In genomic region chr3:47475570-47476329, GRCh38 we compare ENCODE assay signal across 8 cellular contexts. TPM values are rescaled to one million over a fixed set of nuclear protein-coding genes. Genes with fewer than 3 reads are reported as not detected.
DNase-seq lines count a peak whose midpoint lies in the region; ATAC-seq and TF ChIP-seq lines count a peak whose summit lies in the region.

Gene SCAP, minus strand, starts transcription at chr3:47475941. Its CDS starts 32,948 bp downstream, at chr3:47442993.

- peak; percentile 65 for TF ChIP-seq POLR2A in Raji (IDR thresholded peaks at IDR 0.05; ENCODE audit: insufficient read depth, low read depth, low read length)

- no peaks in the 10 kb centered on the region for H3K36me3 ChIP-seq in GM23338 (ENCODE audit: insufficient read depth)

- H4K20me1 ChIP-seq in GM23338 (replicated peaks; ENCODE audit: insufficient read depth): peaks cover 33% of the 10 kb centered on the region

- peak; percentile 86 for DNase-seq in ELR (ENCODE audit: low read depth)
- DNase-seq in GM23338 (ENCODE audit: low spot score): peak; percentile 95
- peak; percentile 80 to 87 for DNase-seq in Kasumi-1 (lab: John Stamatoyannopoulos, UW)
- peak; percentile 95 for DNase-seq in activated T-helper 9 cell treated with anti-CD3 and anti-CD28 coated beads, Interleukin-2, amount 50 U/mL, for 16 hours (ENCODE audit: low read depth)
- peak; percentile 83 for DNase-seq in fibroblast of pulmonary artery (ENCODE audit: low read depth)
- DNase-seq in stimulated activated naive CD8-positive, alpha-beta T cell treated with anti-CD3 and anti-CD28 coated beads, Interleukin-15, Interleukin-2, amounts not matched to agents 100 U/mL and 50 U/mL, for 24 hours: peak; percentile 97

- H3K27me3 ChIP-seq in GM23338 (ENCODE audit: insufficient read depth): no peaks in the 10 kb centered on the region

- H3K36me3 Mint-ChIP-seq in GM23338 (ENCODE audit: low read depth) (peaks cover 6% of the 10 kb centered on the region; the same call in 1 of the 3 replicates), nephron (ENCODE audit: low read depth) (peaks cover 5% of the 10 kb centered on the region)

- H3K9me2 ChIP-seq in GM23338 (ENCODE audit: insufficient read depth): no peaks in the 10 kb centered on the region

- peak; percentile 83 for ATAC-seq in GM23338
- peak; percentile 96 for ATAC-seq in stimulated activated naive CD8-positive, alpha-beta T cell treated with anti-CD3 and anti-CD28 coated beads, Interleukin-15, Interleukin-2, amounts not matched to agents 100 U/mL and 50 U/mL, for 24 hours

- H2AFZ ChIP-seq in GM23338: peak within 1 kb of the TSS; percentile 97

- peak within 1 kb of the TSS; percentile 99 for H3K4me2 ChIP-seq in GM23338

- H3F3A ChIP-seq in GM23338 (replicated peaks; ENCODE audit: low read depth): peaks cover 20% of the 10 kb centered on the region

- TF ChIP-seq CTCF in GM23338 (conservative IDR thresholded peaks at IDR 0.05; ENCODE audit: low read depth in 2 of 2) (peak; percentile 76 to 90), fibroblast of pulmonary artery (IDR thresholded peaks at IDR 0.05; ENCODE audit: low read length, missing control alignments) (peak; percentile 63), nephron (IDR thresholded peaks at IDR 0.05; ENCODE audit: unreplicated experiment in 3 of 3) (peak; percentile 96 to 99 (median 96))

- H3K9me3 Mint-ChIP-seq in GM23338: no peaks in the 10 kb centered on the region; the same call in 2 of the 3 replicates
- no peaks in the 10 kb centered on the region for H3K9me3 Mint-ChIP-seq in nephron

- H3K27ac Mint-ChIP-seq in GM23338 (peak within 1 kb of the TSS; percentile 1), nephron (peak within 1 kb of the TSS; percentile 79 to 91 (median 89))

- H3K27me3 Mint-ChIP-seq in GM23338 (ENCODE audit: insufficient read depth, low read depth, poor library complexity): peaks cover 16% of the 10 kb centered on the region
- peaks cover 2% of the 10 kb centered on the region for H3K27me3 Mint-ChIP-seq in nephron (ENCODE audit: low read depth)

- peaks cover 36% of the 10 kb centered on the region for H3K4me1 ChIP-seq in GM23338 (ENCODE audit: insufficient read depth)

- H3K4me3 ChIP-seq in GM23338: peak within 1 kb of the TSS; percentile 100
- peak within 1 kb of the TSS; percentile 75 for H3K4me3 ChIP-seq in fibroblast of pulmonary artery (replicated peaks; ENCODE audit: low read depth, low read length)

- H3K27ac ChIP-seq in GM23338 (ENCODE audit: low read depth): peak within 1 kb of the TSS; percentile 87

- H3K4me3 Mint-ChIP-seq in GM23338 (peak within 1 kb of the TSS; percentile 89), nephron (peak within 1 kb of the TSS; percentile 92 to 95 (median 93))

- H3K79me2 ChIP-seq in GM23338 (replicated peaks; ENCODE audit: insufficient read depth): peaks cover 47% of the 10 kb centered on the region

- H3K4me1 Mint-ChIP-seq in GM23338 (peaks cover 34% of the 10 kb centered on the region), nephron (peaks cover 14% of the 10 kb centered on the region)

TF ChIP-seq in GM23338, 12 proteins besides CTCF, POLR2A, EP300 and RAD21:
- TF ChIP-seq REST (IDR thresholded peaks at IDR 0.05; ENCODE audit: unreplicated experiment) (peak; percentile 71), EZH2phosphoT487 (IDR thresholded peaks at IDR 0.05; ENCODE audit: unreplicated experiment) (no peak), CREB1 (CRISPR knock-in tag; IDR thresholded peaks at IDR 0.05; ENCODE audit: low read depth) (no peak), POLR2AphosphoS5 (IDR thresholded peaks at IDR 0.05; ENCODE audit: low read depth) (peak; percentile 59)

RNA-seq across cellular contexts. Expression of gene SCAP, which starts in this region (rescaled TPM):
- 122 and 141 TPM in 2 replicates for total RNA-seq in GM23338 (2014; rRNA removed; shearing (Covaris generic))
- 30.7 and 35.5 TPM in 2 replicates for polyA plus RNA-seq in GM23338 (2016; fragmentation: Nextera tagmentation; extraction: Ambion mirVana)

Comparison
In these comparisons a context has a peak if more than half of its experiments do, and no peak if none do; other contexts are left out.
1. Peak in every context shown above with its lines: DNase-seq, ATAC-seq, H3K4me3 ChIP-seq and H3K27ac ChIP-seq.